18 cellular contexts compared by ENCODE assay signal in the genomic region with DNA sequence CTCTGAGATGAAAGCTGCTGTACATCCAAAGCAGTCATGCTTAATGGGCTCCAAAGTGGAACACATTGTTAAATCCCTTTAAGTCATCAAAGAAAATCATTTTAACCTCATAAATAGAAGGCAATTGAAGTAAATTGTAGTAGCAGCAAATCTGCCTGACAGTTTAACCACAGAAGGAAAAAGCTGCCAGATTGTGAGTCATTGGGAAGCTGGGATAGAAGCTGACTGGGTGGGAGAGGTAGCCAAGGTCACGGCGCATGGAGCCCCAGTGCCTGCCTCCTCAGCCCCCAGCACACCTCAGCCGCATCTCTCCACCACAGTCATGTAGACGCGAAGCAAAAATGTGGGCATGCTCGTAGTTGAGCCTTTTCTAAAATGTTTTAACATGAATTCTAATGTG. TPM values are rescaled to one million over a fixed set of nuclear protein-coding genes. Genes with fewer than 3 reads are reported as not detected.
A peak's percentile ranks its signal among the peaks of the same experiment; 100 is the strongest.
DNase-seq lines count a peak whose midpoint lies in the region; ATAC-seq and TF ChIP-seq lines count a peak whose summit lies in the region.
"Had no signal": no experiment of that assay in that cellular context is flagged by ENCODE, and none has a peak within 500 bp of the region (broad histone marks: within the 10 kb centered on the region; RNA-seq: fewer than 3 reads in every experiment).

No MANE protein-coding gene starts in this region.

- H3K36me3 Mint-ChIP-seq in natural killer cell, result peaks cover 23% of the 10 kb centered on the region

- no peaks in the 10 kb centered on the region for H3K9me3 Mint-ChIP-seq in natural killer cell
- H3K9me3 Mint-ChIP-seq: CD4-positive, alpha-beta T cell; naive B cell had no signal

- no peak for TF ChIP-seq CTCF in natural killer cell (IDR thresholded peaks at IDR 0.05)
- no peak for TF ChIP-seq CTCF in esophagus muscularis mucosa (IDR thresholded peaks at IDR 0.05)
- TF ChIP-seq CTCF in GM10248 (IDR thresholded peaks at IDR 0.05; ENCODE audit: control extremely low read depth, extremely low read depth, low read depth, missing control alignments), result no peak

- WGBS in esophagus muscularis mucosa, result 95% methylated on average over 6 of the region's 6 CpGs

- no peaks in the 10 kb centered on the region for H3K27me3 ChIP-seq in esophagus muscularis mucosa
- H3K27me3 ChIP-seq: gastroesophageal sphincter, sigmoid colon had no signal

- H3K9me3 ChIP-seq in KOPT-K1 (ENCODE audit: insufficient read depth, low read length, poor library complexity, severe bottlenecking) (no peaks in the 10 kb centered on the region), esophagus muscularis mucosa (no peaks in the 10 kb centered on the region)
- H3K9me3 ChIP-seq: gastroesophageal sphincter, sigmoid colon had no signal

- no peaks in the 10 kb centered on the region for H3K27me3 Mint-ChIP-seq in natural killer cell (ENCODE audit: low read depth in 2 of 2)
- H3K27me3 Mint-ChIP-seq: CD4-positive, alpha-beta T cell; naive B cell had no signal

- DNase-seq in Caki2 (ENCODE audit: low read depth), result peak; percentile 9
- peak; percentile 89 for DNase-seq in astrocyte of the hippocampus (ENCODE audit: low read depth, low spot score)
- no peak for DNase-seq in natural killer cell
- no peak for DNase-seq in SKM-1 treated with dmso at 0.1 percent for 144 hours (lab: John Stamatoyannopoulos, UW; ENCODE audit: unreplicated experiment)
- DNase-seq in dermis blood vessel endothelial cell, result no peak
- no peak for DNase-seq in esophagus muscularis mucosa (ENCODE audit: extremely low spot score)
- DNase-seq in GM10248 (ENCODE audit: extremely low spot score), result no peak
- DNase-seq: activated CD8-positive, alpha-beta memory T cell treated with anti-CD3 and anti-CD28 coated beads for 24 hours; activated naive CD4-positive, alpha-beta T cell treated with anti-CD3 and anti-CD28 coated beads, Interleukin-2, amount 50 U/mL, for 16 hours; CD4-positive, alpha-beta T cell; kidney; naive B cell; NCI-H2227 treated with DMSO at 0.1 percent for 48 hours; PC-9; sigmoid colon had no signal

- POLR2A ChIA-PET in GM10248 (lab: Yijun Ruan, JAX), result no interaction called here

- H3K36me3 ChIP-seq in KOPT-K1 (ENCODE audit: insufficient read depth, low read length) (peaks cover 18% of the 10 kb centered on the region), esophagus muscularis mucosa (peaks cover 13 to 55% (median 39%) of the 10 kb centered on the region in 4 donors)

- in situ Hi-C loops in Caki2 (cut with HindIII; ENCODE audit: low pct_unique_long_range_greater_than_20kb, low sequenced_read_pairs), result no loop called here

- peak overlapping the region; percentile 95 to 96 for H3K27ac Mint-ChIP-seq in natural killer cell

- H3K4me3 ChIP-seq in esophagus muscularis mucosa, result no peak overlapping the region
- H3K4me3 ChIP-seq: coronary artery, gastroesophageal sphincter, PC-9, sigmoid colon had no signal

- H3K27ac ChIP-seq in KOPT-K1 (ENCODE audit: low read depth, low read length, poor library complexity, severe bottlenecking) (peak overlapping the region; percentile 99), esophagus muscularis mucosa (replicated peaks in 1 of 4) (no peak overlapping the region)
- H3K27ac ChIP-seq: coronary artery, gastroesophageal sphincter, PC-9, sigmoid colon had no signal

- TF ChIP-seq POLR2A in esophagus muscularis mucosa (IDR thresholded peaks at IDR 0.05; ENCODE audit: low read depth), result no peak

- peak overlapping the region; percentile 76 for H3K4me3 Mint-ChIP-seq in natural killer cell
- H3K4me3 Mint-ChIP-seq: CD4-positive, alpha-beta T cell; naive B cell had no signal

- H3K4me1 ChIP-seq in esophagus muscularis mucosa, result peaks cover 0 to 4% (median 2%) of the 10 kb centered on the region in 4 donors
- H3K4me1 ChIP-seq: gastroesophageal sphincter, sigmoid colon had no signal

- ATAC-seq in natural killer cell, result peak in 1 of 3 donors; percentile 7
- ATAC-seq: gastroesophageal sphincter had no signal

- CTCF ChIA-PET in GM10248 (lab: Yijun Ruan, JAX), result interaction anchor here (1.0 to 4.7 kb wide), 3 partner anchors 9 to 107 kb away, joined by 3 to 73 read pairs (median 4); no protein-coding TSS in a partner anchor

- TF ChIP-seq EP300 in esophagus muscularis mucosa (IDR thresholded peaks at IDR 0.05), result no peak

- intact Hi-C loops in natural killer cell (cut with micrococcal nuclease), result no loop called here
- intact Hi-C loops in esophagus muscularis mucosa (cut with DNase I), result no loop called here

- H3K4me1 Mint-ChIP-seq in natural killer cell, result peaks cover 93 to 97% of the 10 kb centered on the region in 2 donors

RNA-seq across cellular contexts. Expression of a gene that starts 51.3 kb away (rescaled TPM):
- total RNA-seq in Caki2 (2014; rRNA removed; shearing (Covaris generic); ENCODE audit: low replicate concordance), result 85.9 and 120 TPM in 2 replicates
- total RNA-seq in natural killer cell, result 10 to 100 TPM; 30.6 to 38.6 (median 38.3) TPM
- 110 and 111 TPM in 2 replicates for total RNA-seq in dermis blood vessel endothelial cell
- 10 to 100 TPM; 29.2 to 56.1 (median 48.4) TPM for total RNA-seq in esophagus muscularis mucosa

Comparison
In these comparisons a context has a peak if more than half of its experiments do, and no peak if none do; other contexts are left out.
1. DNase-seq: peak in Caki2 (single experiment) and astrocyte of the hippocampus (single experiment); none in natural killer cell (single experiment), SKM-1 treated with dmso at 0.1 percent for 144 hours (single experiment), dermis blood vessel endothelial cell (single experiment), esophagus muscularis mucosa (single experiment) and GM10248 (single experiment).